8 cellular contexts compared by ENCODE assay signal in the genomic region with DNA sequence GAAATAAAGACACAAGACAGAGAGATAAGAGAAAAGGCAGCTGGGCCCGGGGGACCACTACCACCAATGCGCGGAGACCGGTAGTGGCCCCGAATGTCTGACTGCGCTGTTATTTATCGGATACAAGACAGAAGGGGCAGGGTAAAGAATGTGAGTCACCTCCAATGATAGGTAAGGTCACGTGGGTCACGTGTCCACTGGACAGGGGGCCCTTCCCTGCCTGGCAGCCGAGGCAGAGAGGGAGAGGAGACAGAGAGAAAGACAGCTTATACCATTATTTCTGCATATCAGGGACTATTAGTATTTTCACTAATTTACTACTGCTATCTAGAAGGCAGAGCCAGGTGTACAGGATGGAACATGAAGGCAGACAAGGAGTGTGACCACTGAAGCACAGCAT. TPM values are rescaled to one million over a fixed set of nuclear protein-coding genes. Genes with fewer than 3 reads are reported as not detected.
A peak's percentile ranks its signal among the peaks of the same experiment; 100 is the strongest.
DNase-seq lines count a peak whose midpoint lies in the region; ATAC-seq and TF ChIP-seq lines count a peak whose summit lies in the region.
"Not testable (repeated sequence)": the region's sequence is repeated elsewhere in the genome, so short reads cannot be mapped to it uniquely, and the experiment has no call there.

No MANE protein-coding gene starts in this region.

- H3K4me1 Mint-ChIP-seq in activated CD4-positive, alpha-beta memory T cell treated with anti-CD3 and anti-CD28 coated beads for 36 hours (ENCODE audit: low read depth): peaks cover 67% of the 10 kb centered on the region
- peaks cover 41% of the 10 kb centered on the region for H3K4me1 Mint-ChIP-seq in activated naive CD4-positive, alpha-beta T cell treated with anti-CD3 and anti-CD28 coated beads for 36 hours (ENCODE audit: low read depth)
- peaks cover 26% of the 10 kb centered on the region for H3K4me1 Mint-ChIP-seq in central memory CD8-positive, alpha-beta T cell
- peaks cover 19 to 45% of the 10 kb centered on the region in 2 donors for H3K4me1 Mint-ChIP-seq in stimulated activated naive B cell treated with anti-CD40 and anti-IgM and Interleukin-4, amounts not matched to agents 10 μg/mL and 1 μg/mL and 100 μg/mL, for 72 hours

- not testable (repeated sequence) for TF ChIP-seq RAD21 in neural cell (conservative IDR thresholded peaks at IDR 0.05)

- H3K9me2 ChIP-seq in PC-9 (ENCODE audit: insufficient read depth); neural cell (ENCODE audit: insufficient read depth, low read length): not testable (repeated sequence)

- CTCF ChIA-PET in PC-9 (lab: Charles Lee): not testable (repeated sequence)
- CTCF ChIA-PET in activated CD4-positive, alpha-beta memory T cell treated with anti-CD3 and anti-CD28 coated beads for 36 hours (lab: Charles Lee): interaction anchor here (1.6 kb wide), 1 partner anchor 13 kb away, joined by 3 read pairs; the partner anchor contains the start of gene KCTD5
- CTCF ChIA-PET in activated naive CD4-positive, alpha-beta T cell treated with anti-CD3 and anti-CD28 coated beads for 36 hours (lab: Charles Lee): interaction anchor here (1.0 kb wide), 1 partner anchor 21 kb away, joined by 3 read pairs; no protein-coding TSS in a partner anchor

- H3K27ac ChIP-seq in BLaER1; PC-9; neural cell (ENCODE audit: low read length): not testable (repeated sequence)
- H3K27ac ChIP-seq in heart left ventricle: peak overlapping the region in 4 of 12 donors; percentile 28 to 47 (median 36)

- 70 to 82% (median 74%) methylated on average over 10 of the region's 10 CpGs for WGBS in heart left ventricle, 4 donors

- not testable (repeated sequence) for H3K4me3 ChIP-seq in BLaER1, PC-9
- peak overlapping the region in 7 of 12 donors; percentile 9 to 31 (median 15) for H3K4me3 ChIP-seq in heart left ventricle
- H3K4me3 ChIP-seq in neural cell (ENCODE audit: low read length): peak overlapping the region; percentile 45

- H3K9me3 ChIP-seq in BLaER1; PC-9 (ENCODE audit: insufficient read depth, low read depth); heart left ventricle; neural cell (ENCODE audit: low read length): not testable (repeated sequence)

- peak overlapping the region; percentile 88 for H3K4me2 ChIP-seq in BLaER1
- H3K4me2 ChIP-seq in PC-9: peak overlapping the region; percentile 29
- not testable (repeated sequence) for H3K4me2 ChIP-seq in neural cell (ENCODE audit: low read length)

- H2AFZ ChIP-seq in PC-9; neural cell (ENCODE audit: low read depth, low read length): not testable (repeated sequence)

- peaks cover 75% of the 10 kb centered on the region for H3K36me3 Mint-ChIP-seq in activated CD4-positive, alpha-beta memory T cell treated with anti-CD3 and anti-CD28 coated beads for 36 hours
- H3K36me3 Mint-ChIP-seq in activated naive CD4-positive, alpha-beta T cell treated with anti-CD3 and anti-CD28 coated beads for 36 hours (ENCODE audit: low read depth): peaks cover 15% of the 10 kb centered on the region
- peaks cover 14% of the 10 kb centered on the region for H3K36me3 Mint-ChIP-seq in central memory CD8-positive, alpha-beta T cell (ENCODE audit: insufficient read depth)
- peaks cover 16 to 25% of the 10 kb centered on the region in 2 donors for H3K36me3 Mint-ChIP-seq in stimulated activated naive B cell treated with anti-CD40 and anti-IgM and Interleukin-4, amounts not matched to agents 10 μg/mL and 1 μg/mL and 100 μg/mL, for 72 hours

- not testable (repeated sequence) for ATAC-seq in central memory CD8-positive, alpha-beta T cell (replicated peaks; ENCODE audit: extremely low read depth, poor library complexity, severe bottlenecking); heart left ventricle; stimulated activated naive B cell treated with anti-CD40 and anti-IgM and Interleukin-4, amounts not matched to agents 10 μg/mL and 1 μg/mL and 100 μg/mL, for 72 hours (replicated peaks)

- H4K20me1 ChIP-seq in BLaER1: peaks cover 25% of the 10 kb centered on the region
- not testable (repeated sequence) for H4K20me1 ChIP-seq in PC-9 (ENCODE audit: insufficient read depth); neural cell (ENCODE audit: insufficient read depth)

- peak overlapping the region; percentile 88 for H3K4me3 Mint-ChIP-seq in activated CD4-positive, alpha-beta memory T cell treated with anti-CD3 and anti-CD28 coated beads for 36 hours
- peak overlapping the region; percentile 51 for H3K4me3 Mint-ChIP-seq in activated naive CD4-positive, alpha-beta T cell treated with anti-CD3 and anti-CD28 coated beads for 36 hours
- H3K4me3 Mint-ChIP-seq in central memory CD8-positive, alpha-beta T cell: peak overlapping the region; percentile 40
- H3K4me3 Mint-ChIP-seq in stimulated activated naive B cell treated with anti-CD40 and anti-IgM and Interleukin-4, amounts not matched to agents 10 μg/mL and 1 μg/mL and 100 μg/mL, for 72 hours: peak overlapping the region; percentile 5 to 60

- POLR2A ChIA-PET in PC-9 (lab: Charles Lee; ENCODE audit: unreplicated experiment): interaction anchor here (0.6 kb wide), 1 partner anchor 185 kb away, joined by 3 read pairs; no protein-coding TSS in a partner anchor
- POLR2A ChIA-PET in activated CD4-positive, alpha-beta memory T cell treated with anti-CD3 and anti-CD28 coated beads for 36 hours (lab: Charles Lee): interaction anchor here (1.5 kb wide), 1 partner anchor 13 kb away, joined by 3 read pairs; the partner anchor contains the start of gene KCTD5

- H3K36me3 ChIP-seq in BLaER1: peaks cover 29% of the 10 kb centered on the region
- not testable (repeated sequence) for H3K36me3 ChIP-seq in PC-9 (ENCODE audit: low read depth); neural cell (ENCODE audit: insufficient read depth, low read length)
- H3K36me3 ChIP-seq in heart left ventricle: peaks cover 0 to 48% (median 23%) of the 10 kb centered on the region in 9 donors

- BruUV-seq in PC-9 (replicated peaks; lab: Mats Ljungman, UMichigan): not testable (repeated sequence)

- TF ChIP-seq EP300 in neural cell (conservative IDR thresholded peaks at IDR 0.05; ENCODE audit: poor library complexity, severe bottlenecking): not testable (repeated sequence)

- peaks cover 11% of the 10 kb centered on the region for H3F3A ChIP-seq in PC-9 (ENCODE audit: insufficient read depth, low read depth)
- H3F3A ChIP-seq in neural cell (ENCODE audit: insufficient read depth, low read length, poor library complexity, severe bottlenecking): not testable (repeated sequence)

- peak overlapping the region; percentile 34; the same call in 1 of the 2 replicates for H3K9ac ChIP-seq in BLaER1
- H3K9ac ChIP-seq in neural cell (ENCODE audit: low read length): not testable (repeated sequence)

- H3K4me1 ChIP-seq in BLaER1 (peaks cover 43% of the 10 kb centered on the region), PC-9 (replicated peaks; ENCODE audit: insufficient read depth) (peaks cover 18% of the 10 kb centered on the region), heart left ventricle (peaks cover 5 to 37% (median 25%) of the 10 kb centered on the region in 12 donors)

- not testable (repeated sequence) for H3K27me3 Mint-ChIP-seq in activated CD4-positive, alpha-beta memory T cell treated with anti-CD3 and anti-CD28 coated beads for 36 hours; activated naive CD4-positive, alpha-beta T cell treated with anti-CD3 and anti-CD28 coated beads for 36 hours (ENCODE audit: low read depth); central memory CD8-positive, alpha-beta T cell; stimulated activated naive B cell treated with anti-CD40 and anti-IgM and Interleukin-4, amounts not matched to agents 10 μg/mL and 1 μg/mL and 100 μg/mL, for 72 hours

- TF ChIP-seq CTCF in PC-9 (conservative IDR thresholded peaks at IDR 0.05); heart left ventricle (IDR thresholded peaks at IDR 0.05); neural cell (IDR thresholded peaks at IDR 0.05; ENCODE audit: poor library complexity, severe bottlenecking): not testable (repeated sequence)

- TF ChIP-seq POLR2A in heart left ventricle (IDR thresholded peaks at IDR 0.05): not testable (repeated sequence)

- peak overlapping the region; percentile 79 for H3K27ac Mint-ChIP-seq in activated CD4-positive, alpha-beta memory T cell treated with anti-CD3 and anti-CD28 coated beads for 36 hours
- H3K27ac Mint-ChIP-seq in activated naive CD4-positive, alpha-beta T cell treated with anti-CD3 and anti-CD28 coated beads for 36 hours: not testable (repeated sequence)
- peak overlapping the region; percentile 82 for H3K27ac Mint-ChIP-seq in central memory CD8-positive, alpha-beta T cell (ENCODE audit: low read depth)
- H3K27ac Mint-ChIP-seq in stimulated activated naive B cell treated with anti-CD40 and anti-IgM and Interleukin-4, amounts not matched to agents 10 μg/mL and 1 μg/mL and 100 μg/mL, for 72 hours: peak overlapping the region; percentile 31

- H3K27me3 ChIP-seq in BLaER1; PC-9 (ENCODE audit: insufficient read depth, low read depth); heart left ventricle; neural cell (ENCODE audit: insufficient read depth, low read depth, low read length): not testable (repeated sequence)

- intact Hi-C loops in PC-9 (cut with micrococcal nuclease; ENCODE audit: unreplicated experiment); heart left ventricle (cut with DNase I): not testable (repeated sequence)
- intact Hi-C loops in activated CD4-positive, alpha-beta memory T cell treated with anti-CD3 and anti-CD28 coated beads for 36 hours (cut with micrococcal nuclease): loop anchor here (10.0 kb wide), 2 partner anchors 55 to 195 kb away; partner anchors contain the start of gene PRSS27
- intact Hi-C loops in activated naive CD4-positive, alpha-beta T cell treated with anti-CD3 and anti-CD28 coated beads for 36 hours (cut with micrococcal nuclease): loop anchor here (10.0 kb wide), 1 partner anchor 65 kb away; no protein-coding TSS in a partner anchor

- H3K9me3 Mint-ChIP-seq in activated CD4-positive, alpha-beta memory T cell treated with anti-CD3 and anti-CD28 coated beads for 36 hours; activated naive CD4-positive, alpha-beta T cell treated with anti-CD3 and anti-CD28 coated beads for 36 hours; central memory CD8-positive, alpha-beta T cell; stimulated activated naive B cell treated with anti-CD40 and anti-IgM and Interleukin-4, amounts not matched to agents 10 μg/mL and 1 μg/mL and 100 μg/mL, for 72 hours: not testable (repeated sequence)

- DNase-seq in PC-9; activated CD4-positive, alpha-beta memory T cell treated with anti-CD3 and anti-CD28 coated beads for 36 hours; activated naive CD4-positive, alpha-beta T cell treated with anti-CD3 and anti-CD28 coated beads for 36 hours; central memory CD8-positive, alpha-beta T cell (ENCODE audit: low spot score in 2 of 2); heart left ventricle; stimulated activated naive B cell treated with anti-CD40 and anti-IgM and Interleukin-4, amounts not matched to agents 10 μg/mL and 1 μg/mL and 100 μg/mL, for 72 hours: not testable (repeated sequence)

- peaks cover 18% of the 10 kb centered on the region for H3K79me2 ChIP-seq in PC-9 (ENCODE audit: low read depth)
- not testable (repeated sequence) for H3K79me2 ChIP-seq in neural cell (replicated peaks; ENCODE audit: insufficient read depth, low read length)

RNA-seq across cellular contexts. Expression of gene KCTD5, which starts 12.7 kb away (rescaled TPM):
- total RNA-seq in PC-9 (2021): 60.4 and 66.5 TPM in 2 replicates
- 10 to 100 TPM; 61.8 to 62.7 TPM for total RNA-seq in activated CD4-positive, alpha-beta memory T cell treated with anti-CD3 and anti-CD28 coated beads for 36 hours
- 10 to 100 TPM; 21.8 to 24.1 TPM for total RNA-seq in activated naive CD4-positive, alpha-beta T cell treated with anti-CD3 and anti-CD28 coated beads for 36 hours
- total RNA-seq in heart left ventricle: 10 to 100 TPM in 6 of 9 donors, 1 to 10 TPM in 3; 9.1 to 24.3 (median 11.1) TPM
- 10 to 100 TPM in 1 of 2 donors, 1 to 10 TPM in 1; 6.2 to 15.7 TPM for polyA plus RNA-seq in heart left ventricle
- 42.7 and 43.6 TPM in 2 replicates for polyA plus RNA-seq in neural cell
- 46.7 and 49.5 TPM in 2 replicates for polyA minus RNA-seq in neural cell

RNA-seq across cellular contexts. Expression of gene PRSS27, which starts 50.4 kb away (rescaled TPM):
- total RNA-seq in PC-9 (2021): 14.8 and 21.2 TPM in 2 replicates
- 1 to 10 TPM; 1.6 to 2.4 TPM for total RNA-seq in activated CD4-positive, alpha-beta memory T cell treated with anti-CD3 and anti-CD28 coated beads for 36 hours
- total RNA-seq in activated naive CD4-positive, alpha-beta T cell treated with anti-CD3 and anti-CD28 coated beads for 36 hours: 1 to 10 TPM; 1.7 to 2.4 TPM
- 1 to 10 TPM in 1 of 9 donors, under 1 TPM in 5, not detected in 3; 0.19 to 1.3 (median 0.53) TPM for total RNA-seq in heart left ventricle
- polyA plus RNA-seq in heart left ventricle: under 1 TPM; 0.25 to 0.38 TPM
- 3.0 and 5.9 TPM in 2 replicates for polyA plus RNA-seq in neural cell
- 3.4 and 4.9 TPM in 2 replicates for polyA minus RNA-seq in neural cell

Comparison
In these comparisons a context has a peak if more than half of its experiments do, and no peak if none do; other contexts are left out.
1. H3K4me3 Mint-ChIP-seq: peak in every context shown above with its lines; median percentile 88 in activated CD4-positive, alpha-beta memory T cell treated with anti-CD3 and anti-CD28 coated beads for 36 hours; 51 in activated naive CD4-positive, alpha-beta T cell treated with anti-CD3 and anti-CD28 coated beads for 36 hours; 40 in central memory CD8-positive, alpha-beta T cell; 32 in stimulated activated naive B cell treated with anti-CD40 and anti-IgM and Interleukin-4, amounts not matched to agents 10 μg/mL and 1 μg/mL and 100 μg/mL, for 72 hours.